In the genomic region with DNA sequence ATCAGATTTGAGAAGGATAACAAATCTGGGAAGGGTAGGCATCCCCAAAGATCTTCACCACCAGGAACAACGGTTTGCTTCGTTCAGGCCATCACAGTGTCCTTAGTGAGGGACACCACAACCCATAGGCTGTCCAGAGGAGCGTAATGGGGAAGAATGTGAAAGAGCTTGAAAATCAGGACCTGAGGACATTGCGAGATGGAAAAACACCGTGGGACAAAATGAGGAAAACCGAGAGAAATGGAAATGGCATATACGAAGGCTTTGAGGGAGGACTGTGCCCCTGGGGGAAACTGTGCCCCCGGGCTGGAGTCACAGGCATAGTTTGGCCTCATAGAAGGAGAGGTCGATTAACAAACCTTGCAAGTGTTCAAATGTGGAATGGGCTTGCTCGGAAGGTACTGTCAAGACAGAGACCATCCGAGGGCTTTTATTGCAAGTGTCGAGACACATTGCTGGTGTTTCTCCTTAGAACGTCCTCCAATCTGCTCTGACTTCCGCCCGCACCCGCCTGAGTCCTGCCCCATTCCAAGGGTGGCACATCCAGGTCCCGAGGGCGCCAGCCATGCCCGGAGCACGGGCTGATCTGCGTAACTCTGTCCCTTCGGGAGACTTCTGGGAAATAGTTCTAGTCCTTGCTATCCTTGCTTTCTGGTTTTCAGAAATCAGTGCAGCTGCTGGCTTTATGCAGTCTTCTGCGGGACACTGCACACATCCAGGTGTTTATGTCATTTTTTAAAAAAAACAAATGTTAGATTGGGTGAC, we compare ENCODE assay signal across 9 cellular contexts. TPM values are rescaled to one million over a fixed set of nuclear protein-coding genes. Genes with fewer than 3 reads are reported as not detected.
A peak's percentile ranks its signal among the peaks of the same experiment; 100 is the strongest.
DNase-seq lines count a peak whose midpoint lies in the region; ATAC-seq, FAIRE-seq and TF ChIP-seq lines count a peak whose summit lies in the region.
"Had no signal": no experiment of that assay in that cellular context is flagged by ENCODE, and none has a peak within 500 bp of the region (broad histone marks: within the 10 kb centered on the region; RNA-seq: fewer than 3 reads in every experiment).

No MANE protein-coding gene starts in this region.

- H3K27ac ChIP-seq in neural cell (ENCODE audit: low read length), result no peak overlapping the region

- H3K9me2 ChIP-seq in neural cell (ENCODE audit: insufficient read depth, low read length), result no peaks in the 10 kb centered on the region

- H3K36me3 Mint-ChIP-seq in activated T-helper 17 cell treated with anti-CD3 and anti-CD28 coated beads, Interleukin-2, amount 50 U/mL, for 72 hours (ENCODE audit: low read depth), result no peaks in the 10 kb centered on the region

- peaks cover 14% of the 10 kb centered on the region for H3K4me1 Mint-ChIP-seq in activated T-helper 17 cell treated with anti-CD3 and anti-CD28 coated beads, Interleukin-2, amount 50 U/mL, for 72 hours

- no peak for TF ChIP-seq EP300 in neural cell (conservative IDR thresholded peaks at IDR 0.05; ENCODE audit: poor library complexity, severe bottlenecking)

- no peaks in the 10 kb centered on the region for H3F3A ChIP-seq in neural cell (ENCODE audit: insufficient read depth, low read length, poor library complexity, severe bottlenecking)

- FAIRE-seq in frontal cortex (lab: Jason Lieb, UNC) (no peak), urothelium cell line (lab: Jason Lieb, UNC) (peak; percentile 97)
- FAIRE-seq: islet of Langerhans had no signal

- H3K27me3 Mint-ChIP-seq in activated T-helper 17 cell treated with anti-CD3 and anti-CD28 coated beads, Interleukin-2, amount 50 U/mL, for 72 hours, result no peaks in the 10 kb centered on the region

- no peaks in the 10 kb centered on the region for H3K27me3 ChIP-seq in neural cell (ENCODE audit: insufficient read depth, low read depth, low read length)

- peak overlapping the region; percentile 86 for H3K4me2 ChIP-seq in neural cell (ENCODE audit: low read length)

- peak overlapping the region; percentile 52 for H3K9ac ChIP-seq in neural cell (ENCODE audit: low read length)

- TF ChIP-seq RAD21 in neural cell (conservative IDR thresholded peaks at IDR 0.05), result no peak

- H3K9me3 ChIP-seq in neural cell (ENCODE audit: low read length), result no peaks in the 10 kb centered on the region

- peak overlapping the region; percentile 52 for H3K27ac Mint-ChIP-seq in activated T-helper 17 cell treated with anti-CD3 and anti-CD28 coated beads, Interleukin-2, amount 50 U/mL, for 72 hours

- H3K4me3 Mint-ChIP-seq in activated T-helper 17 cell treated with anti-CD3 and anti-CD28 coated beads, Interleukin-2, amount 50 U/mL, for 72 hours, result peak overlapping the region; percentile 92

- ATAC-seq in HG02623 (IDR thresholded peaks at IDR 0.05; ENCODE audit: unreplicated experiment), result peak; percentile 2
- ATAC-seq in activated T-helper 17 cell treated with anti-CD3 and anti-CD28 coated beads, Interleukin-2, amount 50 U/mL, for 72 hours (replicated peaks), result peak; percentile 11

- H3K4me3 ChIP-seq in neural cell (ENCODE audit: low read length), result peak overlapping the region; percentile 90

- H3K9me3 Mint-ChIP-seq in activated T-helper 17 cell treated with anti-CD3 and anti-CD28 coated beads, Interleukin-2, amount 50 U/mL, for 72 hours, result no peaks in the 10 kb centered on the region

- H2AFZ ChIP-seq in neural cell (ENCODE audit: low read depth, low read length), result peak overlapping the region; percentile 11

- no peaks in the 10 kb centered on the region for H3K36me3 ChIP-seq in neural cell (ENCODE audit: insufficient read depth, low read length)

- H3K79me2 ChIP-seq in neural cell (replicated peaks; ENCODE audit: insufficient read depth, low read length), result peaks cover 27% of the 10 kb centered on the region

- H4K20me1 ChIP-seq in neural cell (ENCODE audit: insufficient read depth), result no peaks in the 10 kb centered on the region

- DNase-seq in DMS 273 (lab: John Stamatoyannopoulos, UW; ENCODE audit: unreplicated experiment) (peak; percentile 71), DMS 273 treated with DMSO at 0.1 percent for 48 hours (lab: John Stamatoyannopoulos, UW) (no peak), NCI-H460 (ENCODE audit: extremely low read depth, low read depth) (peak; percentile 43), frontal cortex (ENCODE audit: low spot score in 2 of 2) (peak; percentile 19 to 24), urothelium cell line (ENCODE audit: low spot score) (peak; percentile 79)

- no peak for TF ChIP-seq CTCF in neural cell (IDR thresholded peaks at IDR 0.05; ENCODE audit: poor library complexity, severe bottlenecking)

TF ChIP-seq in neural cell, 6 proteins besides CTCF, POLR2A, EP300 and RAD21:
- TF ChIP-seq SMC3 (conservative IDR thresholded peaks at IDR 0.05; ENCODE audit: poor library complexity) (no peak), EZH2 (IDR thresholded peaks at IDR 0.05; ENCODE audit: borderline replicate concordance, insufficient read depth, low read length, poor library complexity, severe bottlenecking) (no peak), MXI1 (conservative IDR thresholded peaks at IDR 0.05; ENCODE audit: poor library complexity, severe bottlenecking) (no peak), TAF1 (IDR thresholded peaks at IDR 0.05; ENCODE audit: low read depth) (no peak), POLR2AphosphoS5 (IDR thresholded peaks at IDR 0.05) (no peak)
- TF ChIP-seq, protein P1, sequence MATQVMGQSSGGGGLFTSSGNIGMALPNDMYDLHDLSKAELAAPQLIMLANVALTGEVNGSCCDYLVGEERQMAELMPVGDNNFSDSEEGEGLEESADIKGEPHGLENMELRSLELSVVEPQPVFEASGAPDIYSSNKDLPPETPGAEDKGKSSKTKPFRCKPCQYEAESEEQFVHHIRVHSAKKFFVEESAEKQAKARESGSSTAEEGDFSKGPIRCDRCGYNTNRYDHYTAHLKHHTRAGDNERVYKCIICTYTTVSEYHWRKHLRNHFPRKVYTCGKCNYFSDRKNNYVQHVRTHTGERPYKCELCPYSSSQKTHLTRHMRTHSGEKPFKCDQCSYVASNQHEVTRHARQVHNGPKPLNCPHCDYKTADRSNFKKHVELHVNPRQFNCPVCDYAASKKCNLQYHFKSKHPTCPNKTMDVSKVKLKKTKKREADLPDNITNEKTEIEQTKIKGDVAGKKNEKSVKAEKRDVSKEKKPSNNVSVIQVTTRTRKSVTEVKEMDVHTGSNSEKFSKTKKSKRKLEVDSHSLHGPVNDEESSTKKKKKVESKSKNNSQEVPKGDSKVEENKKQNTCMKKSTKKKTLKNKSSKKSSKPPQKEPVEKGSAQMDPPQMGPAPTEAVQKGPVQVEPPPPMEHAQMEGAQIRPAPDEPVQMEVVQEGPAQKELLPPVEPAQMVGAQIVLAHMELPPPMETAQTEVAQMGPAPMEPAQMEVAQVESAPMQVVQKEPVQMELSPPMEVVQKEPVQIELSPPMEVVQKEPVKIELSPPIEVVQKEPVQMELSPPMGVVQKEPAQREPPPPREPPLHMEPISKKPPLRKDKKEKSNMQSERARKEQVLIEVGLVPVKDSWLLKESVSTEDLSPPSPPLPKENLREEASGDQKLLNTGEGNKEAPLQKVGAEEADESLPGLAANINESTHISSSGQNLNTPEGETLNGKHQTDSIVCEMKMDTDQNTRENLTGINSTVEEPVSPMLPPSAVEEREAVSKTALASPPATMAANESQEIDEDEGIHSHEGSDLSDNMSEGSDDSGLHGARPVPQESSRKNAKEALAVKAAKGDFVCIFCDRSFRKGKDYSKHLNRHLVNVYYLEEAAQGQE (IDR thresholded peaks at IDR 0.05; ENCODE audit: borderline replicate concordance), result no peak

RNA-seq across cellular contexts. Expression of a gene that starts 0.9 kb away (rescaled TPM):
- 14.5 and 18.3 TPM in 2 replicates for total RNA-seq in NCI-H460 (2014; rRNA removed; shearing (Covaris generic))
- polyA plus RNA-seq in NCI-H460 (2014; cell fraction: nucleus; rRNA removed), result 11.4 and 22.5 TPM in 2 replicates
- 10 to 100 TPM in 1 of 2 donors, 1 to 10 TPM in 1; 7.7 to 14.0 TPM for total RNA-seq in activated T-helper 17 cell treated with anti-CD3 and anti-CD28 coated beads, Interleukin-2, amount 50 U/mL, for 72 hours
- total RNA-seq in frontal cortex, result 17.9 TPM
- polyA plus RNA-seq in neural cell, result 7.7 and 8.3 TPM in 2 replicates
- polyA minus RNA-seq in neural cell, result 22.4 and 25.1 TPM in 2 replicates

RNA-seq across cellular contexts. Expression of a gene that starts 51.1 kb away (rescaled TPM):
- total RNA-seq in NCI-H460 (2014; rRNA removed; shearing (Covaris generic)), result not detected in 2 replicates
- polyA plus RNA-seq in NCI-H460 (2014; cell fraction: nucleus; rRNA removed), result not detected in 2 replicates
- not detected for total RNA-seq in activated T-helper 17 cell treated with anti-CD3 and anti-CD28 coated beads, Interleukin-2, amount 50 U/mL, for 72 hours
- 1.2 TPM for total RNA-seq in frontal cortex
- 0.51 and 0.84 TPM in 2 replicates for polyA plus RNA-seq in neural cell
- 0.58 and 1.2 TPM in 2 replicates for polyA minus RNA-seq in neural cell
